22 cellular contexts compared by ENCODE assay signal in the genomic region with DNA sequence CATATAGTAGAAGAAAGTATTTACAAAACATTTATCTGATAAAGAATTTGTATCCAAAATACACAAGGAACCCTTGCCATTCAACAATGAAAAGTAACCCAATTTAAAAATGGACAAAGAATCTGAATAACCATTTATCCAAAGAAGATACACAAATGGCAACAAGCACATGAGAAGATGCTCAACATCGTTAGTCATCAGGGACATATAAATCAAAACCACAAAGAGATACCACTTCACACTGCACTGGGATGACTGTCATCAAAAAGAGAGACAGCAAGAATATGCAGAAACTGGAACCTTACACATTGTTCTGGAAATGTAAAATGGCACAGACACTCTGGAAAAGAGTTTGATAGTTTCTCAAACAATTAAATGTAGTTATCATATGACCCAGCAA. TPM values are rescaled to one million over a fixed set of nuclear protein-coding genes. Genes with fewer than 3 reads are reported as not detected.
"Had no signal": no experiment of that assay in that cellular context is flagged by ENCODE, and none has a peak within 500 bp of the region (broad histone marks: within the 10 kb centered on the region; RNA-seq: fewer than 3 reads in every experiment).

No MANE protein-coding gene starts in this region.

- H3K36me3 ChIP-seq: lower lobe of right lung, right atrium auricular region, tibial artery had no signal

- H3K27ac ChIP-seq: epithelial cell of prostate, lower lobe of right lung, psoas muscle, right atrium auricular region, tibial artery had no signal

- H3K27me3 ChIP-seq: right atrium auricular region, tibial artery had no signal

- H3K4me3 ChIP-seq: lower lobe of right lung, mucosa of descending colon, psoas muscle, right atrium auricular region, tibial artery had no signal

- DNase-seq: activated CD4-positive, alpha-beta T cell treated with anti-CD3 and anti-CD28 coated beads, Interleukin-2, amount 10 ng/mL, durations not matched to agents 7 days and 5 days; activated CD4-positive, CD25-positive, alpha-beta regulatory T cell; activated CD8-positive, alpha-beta memory T cell treated with anti-CD3 and anti-CD28 coated beads, Interleukin-2, amount 10 ng/mL, durations not matched to agents 7 days and 5 days; activated CD8-positive, alpha-beta T cell treated with anti-CD3 and anti-CD28 coated beads for 36 hours; activated effector memory CD4-positive, alpha-beta T cell treated with anti-CD3 and anti-CD28 coated beads, Interleukin-2, amount 50 U/mL, for 16 hours; activated T-cell treated with anti-CD3 and anti-CD28 coated beads for 4 hours; central memory CD4-positive, alpha-beta T cell; endodermal cell; kidney; lower lobe of right lung; mesendoderm; mucosa of descending colon; naive thymus-derived CD4-positive, alpha-beta T cell; psoas muscle; stimulated activated CD4-positive, alpha-beta T cell treated with anti-CD3 and anti-CD28 coated beads, Interleukin-4, amount 100 ng/mL, for 24 hours; stimulated activated naive CD8-positive, alpha-beta T cell treated with anti-CD3 and anti-CD28 coated beads, Interleukin-15, Interleukin-2, amounts not matched to agents 100 U/mL and 50 U/mL, for 24 hours; SW 1271; T-helper 17 cell; tibial artery had no signal

- H3K9me3 ChIP-seq: lower lobe of right lung, mucosa of descending colon, psoas muscle, right atrium auricular region, tibial artery had no signal

RNA-seq across cellular contexts. Expression of a gene that starts 27.3 kb away (rescaled TPM):
- total RNA-seq: activated CD4-positive, alpha-beta T cell treated with anti-CD3 and anti-CD28 coated beads, Interleukin-2, amount 10 ng/mL, durations not matched to agents 7 days and 5 days; activated CD8-positive, alpha-beta memory T cell treated with anti-CD3 and anti-CD28 coated beads, Interleukin-2, amount 10 ng/mL, durations not matched to agents 7 days and 5 days; activated CD8-positive, alpha-beta T cell treated with anti-CD3 and anti-CD28 coated beads for 36 hours; activated naive CD4-positive, alpha-beta T cell treated with anti-CD3 and anti-CD28 coated beads, Interleukin-2, amount 50 U/mL, for 72 hours had no signal
